Comparison of ENCODE assay signal across 8 cellular contexts in genomic region chr16:68538880-68539701, GRCh38. TPM values are rescaled to one million over a fixed set of nuclear protein-coding genes. Genes with fewer than 3 reads are reported as not detected.
A peak's percentile ranks its signal among the peaks of the same experiment; 100 is the strongest.
DNase-seq lines count a peak whose midpoint lies in the region; ATAC-seq, FAIRE-seq and TF ChIP-seq lines count a peak whose summit lies in the region.

ZFP90 (plus strand) TSS chr16:68539291; CDS start chr16:68539793, 502 bp downstream.

- peaks cover 18 to 30% of the 10 kb centered on the region in 2 donors for H3K4me1 Mint-ChIP-seq in immature natural killer cell

- H3K27me3 ChIP-seq in WERI-Rb-1 (ENCODE audit: insufficient read depth, low read depth, severe bottlenecking) (no peaks in the 10 kb centered on the region), bronchial epithelial cell (ENCODE audit: control insufficient read depth, insufficient read depth, low read length) (no peaks in the 10 kb centered on the region)

- peaks cover 0 to 27% (median 14%) of the 10 kb centered on the region in 3 donors for H3K36me3 Mint-ChIP-seq in immature natural killer cell

- no peak for FAIRE-seq in bronchial epithelial cell (lab: Jason Lieb, UNC)

- peak within 1 kb of the TSS; percentile 90 to 100 (median 95) for H3K4me3 Mint-ChIP-seq in immature natural killer cell

- H3K9me3 ChIP-seq in WERI-Rb-1 (ENCODE audit: severe bottlenecking), result no peaks in the 10 kb centered on the region

- ATAC-seq in GM18858 (IDR thresholded peaks at IDR 0.05; ENCODE audit: unreplicated experiment), result peak; percentile 82
- peak; percentile 84 for ATAC-seq in HG03095 (IDR thresholded peaks at IDR 0.05; ENCODE audit: unreplicated experiment)

- H3K27ac ChIP-seq in WERI-Rb-1, result peak within 1 kb of the TSS; percentile 95

- H3K9me3 Mint-ChIP-seq in immature natural killer cell, result peaks cover 0 to 3% (median 0%) of the 10 kb centered on the region in 6 donors

- TF ChIP-seq CTCF in WERI-Rb-1 (IDR thresholded peaks at IDR 0.05; ENCODE audit: low read depth, low read length) (no peak), bronchial epithelial cell (IDR thresholded peaks at IDR 0.05; ENCODE audit: insufficient read depth, low read length, severe bottlenecking) (no peak)

- DNase-seq in A172 (ENCODE audit: low spot score), result peak; percentile 83
- peak; percentile 89 for DNase-seq in NCI-H2171 treated with DMSO at 0.1 percent for 48 hours (lab: John Stamatoyannopoulos, UW)
- peak; percentile 91 for DNase-seq in WERI-Rb-1
- peak; percentile 57 for DNase-seq in bronchial epithelial cell (ENCODE audit: low read depth)
- DNase-seq in immature natural killer cell, result peak; percentile 83 to 85 (median 84)
- DNase-seq in smooth muscle cell of the brain vasculature (ENCODE audit: low read depth, low spot score), result peak; percentile 57

- H3K4me3 ChIP-seq in WERI-Rb-1 (ENCODE audit: low read depth, low read length) (peak within 1 kb of the TSS; percentile 82), bronchial epithelial cell (ENCODE audit: low read depth, low read length) (peak within 1 kb of the TSS; percentile 70)

- H3K27ac Mint-ChIP-seq in immature natural killer cell, result peak within 1 kb of the TSS; percentile 87 to 100 (median 98)

- H3K27me3 Mint-ChIP-seq in immature natural killer cell (ENCODE audit: low read depth in 3 of 3), result peaks cover 2 to 8% (median 3%) of the 10 kb centered on the region in 3 donors

- H3K36me3 ChIP-seq in WERI-Rb-1, result peaks cover 49% of the 10 kb centered on the region
- H3K36me3 ChIP-seq in bronchial epithelial cell (ENCODE audit: control insufficient read depth, insufficient read depth, low read length), result peaks cover 5% of the 10 kb centered on the region

RNA-seq across cellular contexts. Expression of gene ZFP90, which starts in this region (rescaled TPM):
- total RNA-seq in A172 (2014; rRNA removed; shearing (Covaris generic)), result 38.9 and 50.4 TPM in 2 replicates
- total RNA-seq in bronchial epithelial cell, result 18.4 and 21.5 TPM in 2 replicates
- polyA plus RNA-seq in immature natural killer cell, result 10 to 100 TPM; 13.1 to 14.9 (median 14.0) TPM

Comparison
In these comparisons a context has a peak if more than half of its experiments do, and no peak if none do; other contexts are left out.
1. Peak in every context shown above with its lines: DNase-seq, ATAC-seq, H3K4me3 ChIP-seq and H3K27ac ChIP-seq.